Comparison of ENCODE assay signal across 32 cellular contexts in the genomic region with DNA sequence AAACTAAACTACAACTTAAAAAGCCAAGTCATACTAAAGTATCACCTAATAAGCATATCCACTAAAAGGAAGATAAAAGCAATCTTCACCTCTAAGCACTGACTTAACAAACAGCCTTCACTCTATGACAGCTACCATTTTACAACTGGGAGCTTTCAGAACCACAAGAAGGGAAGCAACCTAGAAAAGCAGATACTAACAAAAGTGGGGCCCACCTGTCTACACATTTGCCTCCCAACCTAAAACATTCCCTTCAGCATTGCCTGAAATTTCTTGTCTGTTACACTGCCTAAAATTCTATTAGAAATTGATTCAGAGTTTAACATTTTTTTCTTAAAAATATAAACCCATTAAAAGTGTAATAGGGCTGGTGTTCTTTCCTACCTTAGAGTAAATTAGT.
"Had no signal": no experiment of that assay in that cellular context is flagged by ENCODE, and none has a peak within 500 bp of the region (broad histone marks: within the 10 kb centered on the region; RNA-seq: fewer than 3 reads in every experiment).

No MANE protein-coding gene starts in this region.

- ATAC-seq: activated naive CD4-positive, alpha-beta T cell treated with anti-CD3 and anti-CD28 coated beads, Interleukin-2, amount 50 U/mL, for 72 hours; activated T-cell treated with anti-CD3 and anti-CD28 coated beads, Interleukin-2, amount 50 U/mL, for 72 hours; foreskin keratinocyte; gastrocnemius medialis; heart left ventricle; T-helper 17 cell; WTC11 had no signal

- H3K27me3 Mint-ChIP-seq: activated CD4-positive, alpha-beta memory T cell treated with anti-CD3 and anti-CD28 coated beads, Interleukin-2, amount 10 ng/mL, durations not matched to agents 7 days and 5 days; activated CD4-positive, alpha-beta T cell treated with anti-CD3 and anti-CD28 coated beads, Interleukin-2, amount 10 ng/mL, durations not matched to agents 7 days and 5 days; activated naive CD4-positive, alpha-beta T cell treated with anti-CD3 and anti-CD28 coated beads, Interleukin-2, amount 10 ng/mL, durations not matched to agents 7 days and 5 days; activated naive CD8-positive, alpha-beta T cell treated with anti-CD3 and anti-CD28 coated beads, Interleukin-2, amount 10 ng/mL, durations not matched to agents 7 days and 5 days; activated T-cell treated with anti-CD3 and anti-CD28 coated beads, Interleukin-2, amount 50 U/mL, for 24 hours; brain; central memory CD8-positive, alpha-beta T cell; dendritic cell treated with granulocyte-macrophage colony-stimulating factor and Interleukin-4, amounts not matched to agents 40 ng/mL and 50 ng/mL, for 4 days; T-helper 17 cell had no signal

- H3K4me1 ChIP-seq: ascending aorta, breast epithelium had no signal

- H3K27ac Mint-ChIP-seq: activated CD4-positive, alpha-beta memory T cell treated with anti-CD3 and anti-CD28 coated beads, Interleukin-2, amount 10 ng/mL, durations not matched to agents 7 days and 5 days; activated CD4-positive, alpha-beta T cell treated with anti-CD3 and anti-CD28 coated beads, Interleukin-2, amount 10 ng/mL, durations not matched to agents 7 days and 5 days; activated naive CD4-positive, alpha-beta T cell treated with anti-CD3 and anti-CD28 coated beads, Interleukin-2, amount 10 ng/mL, durations not matched to agents 7 days and 5 days; activated naive CD4-positive, alpha-beta T cell treated with anti-CD3 and anti-CD28 coated beads, Interleukin-2, amount 50 U/mL, for 72 hours; activated naive CD8-positive, alpha-beta T cell treated with anti-CD3 and anti-CD28 coated beads, Interleukin-2, amount 10 ng/mL, durations not matched to agents 7 days and 5 days; activated T-cell treated with anti-CD3 and anti-CD28 coated beads, Interleukin-2, amount 50 U/mL, for 72 hours; dendritic cell treated with granulocyte-macrophage colony-stimulating factor and Interleukin-4, amounts not matched to agents 40 ng/mL and 50 ng/mL, for 4 days; T-helper 17 cell; WTC11 had no signal

- H3K9me3 Mint-ChIP-seq: activated CD4-positive, alpha-beta memory T cell treated with anti-CD3 and anti-CD28 coated beads, Interleukin-2, amount 10 ng/mL, durations not matched to agents 7 days and 5 days; activated CD4-positive, alpha-beta T cell treated with anti-CD3 and anti-CD28 coated beads, Interleukin-2, amount 10 ng/mL, durations not matched to agents 7 days and 5 days; activated naive CD4-positive, alpha-beta T cell treated with anti-CD3 and anti-CD28 coated beads, Interleukin-2, amount 10 ng/mL, durations not matched to agents 7 days and 5 days; activated naive CD4-positive, alpha-beta T cell treated with anti-CD3 and anti-CD28 coated beads, Interleukin-2, amount 50 U/mL, for 72 hours; activated naive CD8-positive, alpha-beta T cell treated with anti-CD3 and anti-CD28 coated beads, Interleukin-2, amount 10 ng/mL, durations not matched to agents 7 days and 5 days; activated T-cell treated with anti-CD3 and anti-CD28 coated beads, Interleukin-2, amount 50 U/mL, for 24 hours; activated T-cell treated with anti-CD3 and anti-CD28 coated beads, Interleukin-2, amount 50 U/mL, for 72 hours; brain; central memory CD8-positive, alpha-beta T cell; dendritic cell treated with granulocyte-macrophage colony-stimulating factor and Interleukin-4, amounts not matched to agents 40 ng/mL and 50 ng/mL, for 4 days; WTC11 had no signal

- DNase-seq: activated CD4-positive, alpha-beta memory T cell treated with anti-CD3 and anti-CD28 coated beads, Interleukin-2, amount 10 ng/mL, durations not matched to agents 7 days and 5 days; activated CD4-positive, alpha-beta T cell treated with anti-CD3 and anti-CD28 coated beads for 1 hour; activated CD4-positive, alpha-beta T cell treated with anti-CD3 and anti-CD28 coated beads for 4 hours; activated CD4-positive, alpha-beta T cell treated with anti-CD3 and anti-CD28 coated beads, Interleukin-2, amount 10 ng/mL, durations not matched to agents 7 days and 5 days; activated CD4-positive, alpha-beta T cell treated with anti-CD3 and anti-CD28 coated beads, Interleukin-2, amount 50 U/mL, for 4 hours; activated CD8-positive, alpha-beta memory T cell treated with anti-CD3 and anti-CD28 coated beads, Interleukin-2, amount 50 U/mL, for 48 hours; activated gamma-delta T cell; activated naive CD4-positive, alpha-beta T cell; activated naive CD4-positive, alpha-beta T cell treated with anti-CD3 and anti-CD28 coated beads, Interleukin-2, amount 10 ng/mL, durations not matched to agents 7 days and 5 days; activated naive CD8-positive, alpha-beta T cell treated with anti-CD3 and anti-CD28 coated beads, Interleukin-2, amount 10 ng/mL, durations not matched to agents 7 days and 5 days; activated T-cell treated with anti-CD3 and anti-CD28 coated beads for 4 hours; activated T-cell treated with anti-CD3 and anti-CD28 coated beads, Interleukin-2, amount 50 U/mL, for 24 hours; activated T-cell treated with anti-CD3 and anti-CD28 coated beads, Interleukin-2, amount 50 U/mL, for 72 hours; dorsolateral prefrontal cortex; effector memory CD4-positive, alpha-beta T cell; erythroblast; foreskin keratinocyte; gastrocnemius medialis; glutamatergic neuron; heart left ventricle; T-helper 1 cell; T-helper 17 cell had no signal

- H3K36me3 ChIP-seq: breast epithelium had no signal

- H3K4me3 Mint-ChIP-seq: activated CD4-positive, alpha-beta memory T cell treated with anti-CD3 and anti-CD28 coated beads, Interleukin-2, amount 10 ng/mL, durations not matched to agents 7 days and 5 days; activated CD4-positive, alpha-beta T cell treated with anti-CD3 and anti-CD28 coated beads, Interleukin-2, amount 10 ng/mL, durations not matched to agents 7 days and 5 days; activated naive CD4-positive, alpha-beta T cell treated with anti-CD3 and anti-CD28 coated beads, Interleukin-2, amount 10 ng/mL, durations not matched to agents 7 days and 5 days; activated naive CD8-positive, alpha-beta T cell treated with anti-CD3 and anti-CD28 coated beads, Interleukin-2, amount 10 ng/mL, durations not matched to agents 7 days and 5 days; activated T-cell treated with anti-CD3 and anti-CD28 coated beads, Interleukin-2, amount 50 U/mL, for 24 hours; activated T-cell treated with anti-CD3 and anti-CD28 coated beads, Interleukin-2, amount 50 U/mL, for 72 hours; brain; central memory CD8-positive, alpha-beta T cell; dendritic cell treated with granulocyte-macrophage colony-stimulating factor and Interleukin-4, amounts not matched to agents 40 ng/mL and 50 ng/mL, for 4 days; WTC11 had no signal

- H3K4me1 Mint-ChIP-seq: activated CD4-positive, alpha-beta memory T cell treated with anti-CD3 and anti-CD28 coated beads, Interleukin-2, amount 10 ng/mL, durations not matched to agents 7 days and 5 days; activated CD4-positive, alpha-beta T cell treated with anti-CD3 and anti-CD28 coated beads, Interleukin-2, amount 10 ng/mL, durations not matched to agents 7 days and 5 days; activated naive CD4-positive, alpha-beta T cell treated with anti-CD3 and anti-CD28 coated beads, Interleukin-2, amount 10 ng/mL, durations not matched to agents 7 days and 5 days; activated naive CD8-positive, alpha-beta T cell treated with anti-CD3 and anti-CD28 coated beads, Interleukin-2, amount 10 ng/mL, durations not matched to agents 7 days and 5 days; central memory CD8-positive, alpha-beta T cell had no signal

- H3K4me3 ChIP-seq: ascending aorta, breast epithelium, coronary artery, dorsolateral prefrontal cortex, esophagus muscularis mucosa, gastrocnemius medialis, heart left ventricle had no signal

- H3K9me3 ChIP-seq: ascending aorta, breast epithelium, esophagus muscularis mucosa, gastrocnemius medialis, heart left ventricle had no signal

- H3K27ac ChIP-seq: ascending aorta, breast epithelium, coronary artery, dorsolateral prefrontal cortex, esophagus muscularis mucosa, foreskin keratinocyte, gastrocnemius medialis, heart left ventricle, VCaP had no signal

- H3K27me3 ChIP-seq: ascending aorta, breast epithelium, dorsolateral prefrontal cortex, esophagus muscularis mucosa, foreskin keratinocyte, gastrocnemius medialis, heart left ventricle had no signal
